ENCODE assay signal across 1 cellular context in the genomic region with DNA sequence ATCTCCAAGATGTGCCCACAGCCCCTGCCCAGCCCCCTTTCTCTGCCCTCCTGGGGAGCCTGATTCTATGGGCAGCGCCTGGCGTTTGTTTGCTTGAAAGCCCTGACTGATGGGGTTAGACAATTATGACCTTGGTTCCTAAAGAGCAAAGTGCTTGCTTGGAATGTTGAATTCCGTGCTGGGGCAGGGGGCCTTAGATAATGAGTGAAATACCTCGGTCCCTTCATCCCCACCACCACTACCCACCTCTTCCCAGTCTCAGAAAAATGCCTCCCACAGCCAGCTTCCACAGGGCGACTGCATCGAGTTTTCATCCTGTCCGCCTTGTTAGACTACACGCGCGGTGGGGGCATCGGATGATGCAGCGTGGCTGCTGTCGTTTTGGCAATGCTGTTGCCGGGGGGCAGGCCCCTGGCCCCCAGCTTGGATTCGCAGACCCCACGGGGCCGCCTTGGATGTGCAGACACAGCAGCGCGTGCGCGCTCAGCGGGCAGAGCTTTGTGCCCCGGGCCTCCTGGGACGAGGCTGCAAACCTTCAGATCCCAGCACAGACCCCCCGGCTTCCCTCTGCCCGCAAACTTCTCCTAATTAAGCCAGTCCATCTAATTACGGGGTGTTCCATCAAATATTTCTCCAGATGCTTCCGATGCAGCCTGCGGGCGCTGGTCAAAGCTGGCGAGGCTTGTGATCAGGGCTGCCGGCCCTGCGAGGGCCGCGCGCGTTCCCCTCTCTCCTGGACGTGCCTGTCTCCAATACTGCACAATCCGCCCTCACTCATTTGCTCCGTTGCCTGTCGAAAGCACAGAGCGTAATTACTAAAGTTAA.
TF ChIP-seq lines count a peak whose summit lies in the region.

No MANE protein-coding gene starts in this region.

TF ChIP-seq in HepG2, 621 proteins besides CTCF, POLR2A, EP300 and RAD21 (continued from another document and continues in another):
- TF ChIP-seq, protein P1, sequence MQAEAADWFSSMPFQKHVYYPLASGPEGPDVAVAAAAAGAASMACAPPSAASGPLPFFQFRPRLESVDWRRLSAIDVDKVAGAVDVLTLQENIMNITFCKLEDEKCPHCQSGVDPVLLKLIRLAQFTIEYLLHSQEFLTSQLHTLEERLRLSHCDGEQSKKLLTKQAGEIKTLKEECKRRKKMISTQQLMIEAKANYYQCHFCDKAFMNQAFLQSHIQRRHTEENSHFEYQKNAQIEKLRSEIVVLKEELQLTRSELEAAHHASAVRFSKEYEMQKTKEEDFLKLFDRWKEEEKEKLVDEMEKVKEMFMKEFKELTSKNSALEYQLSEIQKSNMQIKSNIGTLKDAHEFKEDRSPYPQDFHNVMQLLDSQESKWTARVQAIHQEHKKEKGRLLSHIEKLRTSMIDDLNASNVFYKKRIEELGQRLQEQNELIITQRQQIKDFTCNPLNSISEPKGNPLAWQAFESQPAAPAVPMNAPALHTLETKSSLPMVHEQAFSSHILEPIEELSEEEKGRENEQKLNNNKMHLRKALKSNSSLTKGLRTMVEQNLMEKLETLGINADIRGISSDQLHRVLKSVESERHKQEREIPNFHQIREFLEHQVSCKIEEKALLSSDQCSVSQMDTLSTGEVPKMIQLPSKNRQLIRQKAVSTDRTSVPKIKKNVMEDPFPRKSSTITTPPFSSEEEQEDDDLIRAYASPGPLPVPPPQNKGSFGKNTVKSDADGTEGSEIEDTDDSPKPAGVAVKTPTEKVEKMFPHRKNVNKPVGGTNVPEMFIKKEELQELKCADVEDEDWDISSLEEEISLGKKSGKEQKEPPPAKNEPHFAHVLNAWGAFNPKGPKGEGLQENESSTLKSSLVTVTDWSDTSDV (CRISPR knock-in tag; IDR thresholded peaks at IDR 0.05), result no peak
- TF ChIP-seq TMF1 (CRISPR knock-in tag; IDR thresholded peaks at IDR 0.05; ENCODE audit: low read depth), result no peak
- no peak for TF ChIP-seq ZNF850 (CRISPR knock-in tag; conservative IDR thresholded peaks at IDR 0.05)
- TF ChIP-seq NFE2L2 (IDR thresholded peaks at IDR 0.05; ENCODE audit: low read length), result no peak
- TF ChIP-seq CCDC6 (CRISPR knock-in tag; IDR thresholded peaks at IDR 0.05), result no peak
- peak; percentile 72; the same call in 1 of the 2 replicates for TF ChIP-seq SOX5 (CRISPR knock-in tag; IDR thresholded peaks at IDR 0.05; ENCODE audit: borderline replicate concordance)
- 0 out of 2 replicates have a peak, but pooled peaks have one; percentile 34 for TF ChIP-seq ZNF550 (CRISPR knock-in tag; IDR thresholded peaks at IDR 0.05; ENCODE audit: borderline replicate concordance)
- TF ChIP-seq SRF (IDR thresholded peaks at IDR 0.05; ENCODE audit: low read depth, low read length), result no peak
- TF ChIP-seq SNAPC5 (CRISPR knock-in tag; IDR thresholded peaks at IDR 0.05; ENCODE audit: borderline replicate concordance), result no peak
- no peak for TF ChIP-seq ZBTB3 (CRISPR knock-in tag; IDR thresholded peaks at IDR 0.05; ENCODE audit: borderline replicate concordance, low read depth)
- no peak; the same call in 1 of the 2 replicates for TF ChIP-seq KDM1A (CRISPR knock-in tag; IDR thresholded peaks at IDR 0.05)
- TF ChIP-seq ATF1 (CRISPR knock-in tag; IDR thresholded peaks at IDR 0.05), result no peak
- no peak for TF ChIP-seq CEBPG (CRISPR knock-in tag; IDR thresholded peaks at IDR 0.05)
- no peak for TF ChIP-seq MAF1 (CRISPR knock-in tag; IDR thresholded peaks at IDR 0.05; ENCODE audit: borderline replicate concordance)
- TF ChIP-seq MTERF4 (CRISPR knock-in tag; IDR thresholded peaks at IDR 0.05), result 0 out of 2 replicates have a peak, but pooled peaks have one; percentile 45
- TF ChIP-seq ASH2L (IDR thresholded peaks at IDR 0.05; ENCODE audit: insufficient read length, low read depth, low read length), result peak; percentile 35
- no peak for TF ChIP-seq MTF2 (CRISPR knock-in tag; IDR thresholded peaks at IDR 0.05; ENCODE audit: borderline replicate concordance)
- TF ChIP-seq, protein P2, sequence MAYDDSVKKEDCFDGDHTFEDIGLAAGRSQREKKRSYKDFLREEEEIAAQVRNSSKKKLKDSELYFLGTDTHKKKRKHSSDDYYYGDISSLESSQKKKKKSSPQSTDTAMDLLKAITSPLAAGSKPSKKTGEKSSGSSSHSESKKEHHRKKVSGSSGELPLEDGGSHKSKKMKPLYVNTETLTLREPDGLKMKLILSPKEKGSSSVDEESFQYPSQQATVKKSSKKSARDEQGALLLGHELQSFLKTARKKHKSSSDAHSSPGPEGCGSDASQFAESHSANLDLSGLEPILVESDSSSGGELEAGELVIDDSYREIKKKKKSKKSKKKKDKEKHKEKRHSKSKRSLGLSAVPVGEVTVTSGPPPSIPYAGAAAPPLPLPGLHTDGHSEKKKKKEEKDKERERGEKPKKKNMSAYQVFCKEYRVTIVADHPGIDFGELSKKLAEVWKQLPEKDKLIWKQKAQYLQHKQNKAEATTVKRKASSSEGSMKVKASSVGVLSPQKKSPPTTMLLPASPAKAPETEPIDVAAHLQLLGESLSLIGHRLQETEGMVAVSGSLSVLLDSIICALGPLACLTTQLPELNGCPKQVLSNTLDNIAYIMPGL (CRISPR knock-in tag; IDR thresholded peaks at IDR 0.05; ENCODE audit: borderline replicate concordance in 1 of 2, low read depth in 1 of 2), result no peak
- TF ChIP-seq TP53 (CRISPR knock-in tag; conservative IDR thresholded peaks at IDR 0.05), result no peak
- TF ChIP-seq, protein P3, sequence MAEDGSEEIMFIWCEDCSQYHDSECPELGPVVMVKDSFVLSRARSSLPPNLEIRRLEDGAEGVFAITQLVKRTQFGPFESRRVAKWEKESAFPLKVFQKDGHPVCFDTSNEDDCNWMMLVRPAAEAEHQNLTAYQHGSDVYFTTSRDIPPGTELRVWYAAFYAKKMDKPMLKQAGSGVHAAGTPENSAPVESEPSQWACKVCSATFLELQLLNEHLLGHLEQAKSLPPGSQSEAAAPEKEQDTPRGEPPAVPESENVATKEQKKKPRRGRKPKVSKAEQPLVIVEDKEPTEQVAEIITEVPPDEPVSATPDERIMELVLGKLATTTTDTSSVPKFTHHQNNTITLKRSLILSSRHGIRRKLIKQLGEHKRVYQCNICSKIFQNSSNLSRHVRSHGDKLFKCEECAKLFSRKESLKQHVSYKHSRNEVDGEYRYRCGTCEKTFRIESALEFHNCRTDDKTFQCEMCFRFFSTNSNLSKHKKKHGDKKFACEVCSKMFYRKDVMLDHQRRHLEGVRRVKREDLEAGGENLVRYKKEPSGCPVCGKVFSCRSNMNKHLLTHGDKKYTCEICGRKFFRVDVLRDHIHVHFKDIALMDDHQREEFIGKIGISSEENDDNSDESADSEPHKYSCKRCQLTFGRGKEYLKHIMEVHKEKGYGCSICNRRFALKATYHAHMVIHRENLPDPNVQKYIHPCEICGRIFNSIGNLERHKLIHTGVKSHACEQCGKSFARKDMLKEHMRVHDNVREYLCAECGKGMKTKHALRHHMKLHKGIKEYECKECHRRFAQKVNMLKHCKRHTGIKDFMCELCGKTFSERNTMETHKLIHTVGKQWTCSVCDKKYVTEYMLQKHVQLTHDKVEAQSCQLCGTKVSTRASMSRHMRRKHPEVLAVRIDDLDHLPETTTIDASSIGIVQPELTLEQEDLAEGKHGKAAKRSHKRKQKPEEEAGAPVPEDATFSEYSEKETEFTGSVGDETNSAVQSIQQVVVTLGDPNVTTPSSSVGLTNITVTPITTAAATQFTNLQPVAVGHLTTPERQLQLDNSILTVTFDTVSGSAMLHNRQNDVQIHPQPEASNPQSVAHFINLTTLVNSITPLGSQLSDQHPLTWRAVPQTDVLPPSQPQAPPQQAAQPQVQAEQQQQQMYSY (CRISPR knock-in tag; IDR thresholded peaks at IDR 0.05), result no peak
- TF ChIP-seq, protein P4, sequence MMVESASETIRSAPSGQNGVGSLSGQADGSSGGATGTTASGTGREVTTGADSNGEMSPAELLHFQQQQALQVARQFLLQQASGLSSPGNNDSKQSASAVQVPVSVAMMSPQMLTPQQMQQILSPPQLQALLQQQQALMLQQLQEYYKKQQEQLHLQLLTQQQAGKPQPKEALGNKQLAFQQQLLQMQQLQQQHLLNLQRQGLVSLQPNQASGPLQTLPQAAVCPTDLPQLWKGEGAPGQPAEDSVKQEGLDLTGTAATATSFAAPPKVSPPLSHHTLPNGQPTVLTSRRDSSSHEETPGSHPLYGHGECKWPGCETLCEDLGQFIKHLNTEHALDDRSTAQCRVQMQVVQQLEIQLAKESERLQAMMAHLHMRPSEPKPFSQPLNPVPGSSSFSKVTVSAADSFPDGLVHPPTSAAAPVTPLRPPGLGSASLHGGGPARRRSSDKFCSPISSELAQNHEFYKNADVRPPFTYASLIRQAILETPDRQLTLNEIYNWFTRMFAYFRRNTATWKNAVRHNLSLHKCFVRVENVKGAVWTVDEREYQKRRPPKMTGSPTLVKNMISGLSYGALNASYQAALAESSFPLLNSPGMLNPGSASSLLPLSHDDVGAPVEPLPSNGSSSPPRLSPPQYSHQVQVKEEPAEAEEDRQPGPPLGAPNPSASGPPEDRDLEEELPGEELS (CRISPR knock-in tag; IDR thresholded peaks at IDR 0.05), result peak; percentile 78
- TF ChIP-seq ZNF670 (CRISPR knock-in tag; IDR thresholded peaks at IDR 0.05; ENCODE audit: borderline replicate concordance), result no peak
- TF ChIP-seq PAWR (CRISPR knock-in tag; IDR thresholded peaks at IDR 0.05; ENCODE audit: borderline replicate concordance), result no peak
- TF ChIP-seq IRF2 (CRISPR knock-in tag; IDR thresholded peaks at IDR 0.05), result no peak
- peak; percentile 80 for TF ChIP-seq NR2F6 (IDR thresholded peaks at IDR 0.05)
- TF ChIP-seq NR2F6 (CRISPR knock-in tag; IDR thresholded peaks at IDR 0.05), result peak; percentile 76
- no peak for TF ChIP-seq ZNF138 (CRISPR knock-in tag; IDR thresholded peaks at IDR 0.05; ENCODE audit: low read depth)
- TF ChIP-seq, protein P5, sequence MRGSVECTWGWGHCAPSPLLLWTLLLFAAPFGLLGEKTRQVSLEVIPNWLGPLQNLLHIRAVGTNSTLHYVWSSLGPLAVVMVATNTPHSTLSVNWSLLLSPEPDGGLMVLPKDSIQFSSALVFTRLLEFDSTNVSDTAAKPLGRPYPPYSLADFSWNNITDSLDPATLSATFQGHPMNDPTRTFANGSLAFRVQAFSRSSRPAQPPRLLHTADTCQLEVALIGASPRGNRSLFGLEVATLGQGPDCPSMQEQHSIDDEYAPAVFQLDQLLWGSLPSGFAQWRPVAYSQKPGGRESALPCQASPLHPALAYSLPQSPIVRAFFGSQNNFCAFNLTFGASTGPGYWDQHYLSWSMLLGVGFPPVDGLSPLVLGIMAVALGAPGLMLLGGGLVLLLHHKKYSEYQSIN (CRISPR knock-in tag; IDR thresholded peaks at IDR 0.05; ENCODE audit: borderline replicate concordance), result no peak
- TF ChIP-seq TFDP2 (CRISPR knock-in tag; IDR thresholded peaks at IDR 0.05), result no peak
- TF ChIP-seq, protein P6, sequence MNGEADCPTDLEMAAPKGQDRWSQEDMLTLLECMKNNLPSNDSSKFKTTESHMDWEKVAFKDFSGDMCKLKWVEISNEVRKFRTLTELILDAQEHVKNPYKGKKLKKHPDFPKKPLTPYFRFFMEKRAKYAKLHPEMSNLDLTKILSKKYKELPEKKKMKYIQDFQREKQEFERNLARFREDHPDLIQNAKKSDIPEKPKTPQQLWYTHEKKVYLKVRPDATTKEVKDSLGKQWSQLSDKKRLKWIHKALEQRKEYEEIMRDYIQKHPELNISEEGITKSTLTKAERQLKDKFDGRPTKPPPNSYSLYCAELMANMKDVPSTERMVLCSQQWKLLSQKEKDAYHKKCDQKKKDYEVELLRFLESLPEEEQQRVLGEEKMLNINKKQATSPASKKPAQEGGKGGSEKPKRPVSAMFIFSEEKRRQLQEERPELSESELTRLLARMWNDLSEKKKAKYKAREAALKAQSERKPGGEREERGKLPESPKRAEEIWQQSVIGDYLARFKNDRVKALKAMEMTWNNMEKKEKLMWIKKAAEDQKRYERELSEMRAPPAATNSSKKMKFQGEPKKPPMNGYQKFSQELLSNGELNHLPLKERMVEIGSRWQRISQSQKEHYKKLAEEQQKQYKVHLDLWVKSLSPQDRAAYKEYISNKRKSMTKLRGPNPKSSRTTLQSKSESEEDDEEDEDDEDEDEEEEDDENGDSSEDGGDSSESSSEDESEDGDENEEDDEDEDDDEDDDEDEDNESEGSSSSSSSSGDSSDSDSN (CRISPR knock-in tag; IDR thresholded peaks at IDR 0.05), result peak; percentile 41; the same call in 1 of the 2 replicates
- no peak for TF ChIP-seq KDM5A (IDR thresholded peaks at IDR 0.05; ENCODE audit: borderline replicate concordance, low read length)
- no peak for TF ChIP-seq ATF4 (CRISPR knock-in tag; IDR thresholded peaks at IDR 0.05)
- peak; percentile 66; the same call in 1 of the 2 replicates for TF ChIP-seq TBX2 (CRISPR knock-in tag; IDR thresholded peaks at IDR 0.05; ENCODE audit: borderline replicate concordance)
- no peak for TF ChIP-seq PRMT3 (CRISPR knock-in tag; IDR thresholded peaks at IDR 0.05; ENCODE audit: borderline replicate concordance, low read depth)
- peak; percentile 32; the same call in 1 of the 2 replicates for TF ChIP-seq JUND (CRISPR knock-in tag; IDR thresholded peaks at IDR 0.05)
- TF ChIP-seq ZNF460 (CRISPR knock-in tag; IDR thresholded peaks at IDR 0.05; ENCODE audit: borderline replicate concordance), result no peak
- no peak for TF ChIP-seq ZBTB21 (CRISPR knock-in tag; IDR thresholded peaks at IDR 0.05)
- no peak for TF ChIP-seq HMG20A (CRISPR knock-in tag; IDR thresholded peaks at IDR 0.05; ENCODE audit: borderline replicate concordance)
